Comparison of ENCODE assay signal across 22 cellular contexts in the genomic region with DNA sequence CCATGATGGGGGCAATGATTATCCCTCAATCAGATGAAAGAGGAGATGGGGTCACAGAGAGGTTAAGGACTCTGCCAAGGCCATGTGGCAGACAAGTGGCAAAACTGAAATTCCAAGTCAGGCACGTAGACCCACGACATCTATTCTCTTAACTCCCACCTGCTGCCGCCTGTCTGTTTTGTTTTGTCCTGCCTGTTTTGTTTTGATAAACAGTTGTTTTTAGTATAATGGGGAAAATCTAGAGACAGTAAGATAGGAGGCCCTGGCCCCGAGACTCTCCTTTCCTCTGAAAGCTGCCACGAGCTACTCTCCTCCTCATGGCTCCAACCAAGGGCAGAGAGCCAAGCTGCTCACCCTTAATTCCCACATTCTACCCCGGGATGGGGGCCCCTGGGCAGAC. TPM values are rescaled to one million over a fixed set of nuclear protein-coding genes. Genes with fewer than 3 reads are reported as not detected.
"Had no signal": no experiment of that assay in that cellular context is flagged by ENCODE, and none has a peak within 500 bp of the region (broad histone marks: within the 10 kb centered on the region; RNA-seq: fewer than 3 reads in every experiment).

No MANE protein-coding gene starts in this region.

- H3K4me3 ChIP-seq: heart right ventricle, ovary, prostate gland, testis, vagina had no signal

- H3K9me3 ChIP-seq: neutrophil, ovary, prostate gland, testis, vagina had no signal

- DNase-seq: activated CD4-positive, alpha-beta memory T cell treated with anti-CD3 and anti-CD28 coated beads for 36 hours; activated CD4-positive, alpha-beta T cell treated with anti-CD3 and anti-CD28 coated beads for 36 hours; activated CD8-positive, alpha-beta memory T cell treated with anti-CD3 and anti-CD28 coated beads, Interleukin-2, amount 10 ng/mL, durations not matched to agents 7 days and 5 days; activated gamma-delta T cell; activated T-cell treated with anti-CD3 and anti-CD28 coated beads for 4 hours; aorta; foreskin fibroblast; heart right ventricle; left colon; mesenchymal stem cell; ovary; stimulated activated CD4-positive, alpha-beta T cell treated with anti-CD3 and anti-CD28 coated beads, Interleukin-4, amount 100 ng/mL, for 1 hour; stimulated activated naive CD4-positive, alpha-beta T cell; testis had no signal

- H3K36me3 ChIP-seq: heart right ventricle, neutrophil, ovary, prostate gland, vagina had no signal

- H3K27ac ChIP-seq: heart right ventricle, neutrophil, ovary, prostate gland, testis, vagina had no signal

- H3K27me3 ChIP-seq: ovary, testis had no signal

- ATAC-seq: activated CD4-positive, alpha-beta T cell treated with anti-CD3 and anti-CD28 coated beads for 36 hours; activated CD8-positive, alpha-beta memory T cell treated with anti-CD3 and anti-CD28 coated beads, Interleukin-2, amount 10 ng/mL, durations not matched to agents 7 days and 5 days; activated naive CD4-positive, alpha-beta T cell treated with anti-CD3 and anti-CD28 coated beads, Interleukin-2, amount 50 U/mL, for 72 hours; heart right ventricle; left colon; WTC11 had no signal

RNA-seq across cellular contexts. Expression of a gene that starts 4.9 kb away (rescaled TPM):
- total RNA-seq: activated CD4-positive, alpha-beta T cell treated with anti-CD3 and anti-CD28 coated beads for 36 hours; activated CD8-positive, alpha-beta memory T cell treated with anti-CD3 and anti-CD28 coated beads, Interleukin-2, amount 10 ng/mL, durations not matched to agents 7 days and 5 days; activated naive CD4-positive, alpha-beta T cell treated with anti-CD3 and anti-CD28 coated beads, Interleukin-2, amount 50 U/mL, for 72 hours; activated T-helper 1 cell treated with anti-CD3 and anti-CD28 coated beads, Interleukin-12 subunit alpha, Interleukin-12 subunit beta, Interleukin-2, Interleukin-4 antibody, amounts not matched to agents 30 ng/mL and 10 ng/mL and 1 ng/mL, durations not matched to agents 14 hours and 24 hours and 36 hours; cardiac septum; epithelial cell of proximal tubule had no signal
